ENCODE assay signal across 16 cellular contexts in genomic region chr16:5509794-5510193, GRCh38.
"Had no signal": no experiment of that assay in that cellular context is flagged by ENCODE, and none has a peak within 500 bp of the region (broad histone marks: within the 10 kb centered on the region; RNA-seq: fewer than 3 reads in every experiment).

No MANE protein-coding gene starts in this region.

- H3K4me3 Mint-ChIP-seq: activated naive CD8-positive, alpha-beta T cell; brain; central memory CD8-positive, alpha-beta T cell; naive thymus-derived CD4-positive, alpha-beta T cell had no signal

- H3K27me3 ChIP-seq: neutrophil had no signal

- H3K9me3 Mint-ChIP-seq: brain had no signal

- H3K36me3 Mint-ChIP-seq: activated naive CD8-positive, alpha-beta T cell; brain had no signal

- H3K27ac ChIP-seq: epithelial cell of prostate, neutrophil had no signal

- H3K27ac Mint-ChIP-seq: activated naive CD8-positive, alpha-beta T cell had no signal

- H3K4me1 Mint-ChIP-seq: central memory CD8-positive, alpha-beta T cell; naive thymus-derived CD4-positive, alpha-beta T cell had no signal

- H3K4me3 ChIP-seq: skin epidermis had no signal

- H3K36me3 ChIP-seq: neutrophil had no signal

- ATAC-seq: naive thymus-derived CD4-positive, alpha-beta T cell had no signal

- H3K9me3 ChIP-seq: neutrophil had no signal

- DNase-seq: activated CD4-positive, alpha-beta T cell treated with anti-CD3 and anti-CD28 coated beads, Interleukin-2, amount 50 U/mL, for 1 hour; activated CD4-positive, CD25-positive, alpha-beta regulatory T cell; activated gamma-delta T cell; activated T-cell treated with anti-CD3 and anti-CD28 coated beads, Interleukin-2, amount 50 U/mL, for 48 hours; effector memory CD4-positive, alpha-beta T cell; hippocampal formation; kidney glomerular epithelial cell; midbrain; naive thymus-derived CD4-positive, alpha-beta T cell; T-helper 2 cell had no signal
